29 cellular contexts compared by ENCODE assay signal in genomic region chr9:19510907-19511306, GRCh38.
"Had no signal": no experiment of that assay in that cellular context is flagged by ENCODE, and none has a peak within 500 bp of the region (broad histone marks: within the 10 kb centered on the region; RNA-seq: fewer than 3 reads in every experiment).

No MANE protein-coding gene starts in this region.

- H3K4me3 Mint-ChIP-seq: activated CD4-positive, alpha-beta memory T cell treated with anti-CD3 and anti-CD28 coated beads, Interleukin-2, amount 10 ng/mL, durations not matched to agents 7 days and 5 days; activated CD4-positive, alpha-beta T cell treated with anti-CD3 and anti-CD28 coated beads for 36 hours; activated naive CD4-positive, alpha-beta T cell treated with anti-CD3 and anti-CD28 coated beads, Interleukin-2, amount 10 ng/mL, durations not matched to agents 7 days and 5 days; activated naive CD8-positive, alpha-beta T cell treated with anti-CD3 and anti-CD28 coated beads for 36 hours; activated T-cell treated with anti-CD3 and anti-CD28 coated beads, Interleukin-2, amount 50 U/mL, for 72 hours; central memory CD8-positive, alpha-beta T cell; IgD-negative memory B cell had no signal

- H3K9me3 Mint-ChIP-seq: activated CD4-positive, alpha-beta memory T cell treated with anti-CD3 and anti-CD28 coated beads, Interleukin-2, amount 10 ng/mL, durations not matched to agents 7 days and 5 days; activated naive CD4-positive, alpha-beta T cell treated with anti-CD3 and anti-CD28 coated beads, Interleukin-2, amount 10 ng/mL, durations not matched to agents 7 days and 5 days; activated naive CD8-positive, alpha-beta T cell treated with anti-CD3 and anti-CD28 coated beads for 36 hours; activated T-cell treated with anti-CD3 and anti-CD28 coated beads, Interleukin-2, amount 50 U/mL, for 72 hours; activated T-helper 2 cell treated with anti-CD3 and anti-CD28 coated beads, Interferon-gamma antibody, Interleukin-2, Interleukin-4, amounts not matched to agents 10 μg/mL and 5 μg/mL and 100 μg/mL, durations not matched to agents 14 hours and 24 hours and 36 hours; central memory CD8-positive, alpha-beta T cell had no signal

- ATAC-seq: activated CD4-positive, alpha-beta T cell treated with anti-CD3 and anti-CD28 coated beads for 36 hours; activated T-cell treated with anti-CD3 and anti-CD28 coated beads, Interleukin-2, amount 50 U/mL, for 72 hours had no signal

- H3K36me3 Mint-ChIP-seq: activated naive CD4-positive, alpha-beta T cell treated with anti-CD3 and anti-CD28 coated beads, Interleukin-2, amount 10 ng/mL, durations not matched to agents 7 days and 5 days; activated naive CD8-positive, alpha-beta T cell treated with anti-CD3 and anti-CD28 coated beads for 36 hours had no signal

- H3K4me3 ChIP-seq: breast epithelium, Peyer's patch, SJCRH30 had no signal

- H3K27me3 Mint-ChIP-seq: activated naive CD4-positive, alpha-beta T cell treated with anti-CD3 and anti-CD28 coated beads, Interleukin-2, amount 10 ng/mL, durations not matched to agents 7 days and 5 days; activated naive CD8-positive, alpha-beta T cell treated with anti-CD3 and anti-CD28 coated beads for 36 hours; IgD-negative memory B cell had no signal

- DNase-seq: activated CD4-positive, alpha-beta memory T cell treated with anti-CD3 and anti-CD28 coated beads, Interleukin-2, amount 10 ng/mL, durations not matched to agents 7 days and 5 days; activated CD4-positive, alpha-beta T cell treated with anti-CD3 and anti-CD28 coated beads for 36 hours; activated CD4-positive, alpha-beta T cell treated with anti-CD3 and anti-CD28 coated beads, Interleukin-2, amount 50 U/mL, for 1 hour; activated gamma-delta T cell treated with Interleukin-2 at 50 U/mL for 16 hours; activated naive CD4-positive, alpha-beta T cell treated with anti-CD3 and anti-CD28 coated beads, Interleukin-2, amount 10 ng/mL, durations not matched to agents 7 days and 5 days; activated naive CD8-positive, alpha-beta T cell treated with anti-CD3 and anti-CD28 coated beads for 36 hours; activated T-cell treated with anti-CD3 and anti-CD28 coated beads for 4 hours; activated T-cell treated with anti-CD3 and anti-CD28 coated beads, Interleukin-2, amount 50 U/mL, for 72 hours; aorta; KG1; NCI-H1092; NCI-H1417 treated with DMSO at 0.1 percent for 48 hours; NCI-H1694; NCI-H2029; NCI-H2107; NCI-H2171 treated with DMSO at 0.1 percent for 48 hours; NCI-H446 treated with DMSO at 0.1 percent for 48 hours; NCI-H526; Peyer's patch; Right ventricle myocardium superior; SJCRH30; SK-N-SH; T-helper 1 cell had no signal

- H3K27ac ChIP-seq: breast epithelium, Peyer's patch, RWPE1, SJCRH30, WERI-Rb-1 had no signal

- H3K27ac Mint-ChIP-seq: activated CD4-positive, alpha-beta memory T cell treated with anti-CD3 and anti-CD28 coated beads, Interleukin-2, amount 10 ng/mL, durations not matched to agents 7 days and 5 days; activated CD4-positive, alpha-beta T cell treated with anti-CD3 and anti-CD28 coated beads for 36 hours; activated naive CD4-positive, alpha-beta T cell treated with anti-CD3 and anti-CD28 coated beads, Interleukin-2, amount 10 ng/mL, durations not matched to agents 7 days and 5 days; activated naive CD8-positive, alpha-beta T cell treated with anti-CD3 and anti-CD28 coated beads for 36 hours; activated T-cell treated with anti-CD3 and anti-CD28 coated beads, Interleukin-2, amount 50 U/mL, for 72 hours; activated T-helper 2 cell treated with anti-CD3 and anti-CD28 coated beads, Interferon-gamma antibody, Interleukin-2, Interleukin-4, amounts not matched to agents 10 μg/mL and 5 μg/mL and 100 μg/mL, durations not matched to agents 14 hours and 24 hours and 36 hours; IgD-negative memory B cell had no signal

- H3K4me1 Mint-ChIP-seq: central memory CD8-positive, alpha-beta T cell had no signal
